Comparison of ENCODE assay signal across 17 cellular contexts in genomic region chr7:101185258-101185839, GRCh38. TPM values are rescaled to one million over a fixed set of nuclear protein-coding genes. Genes with fewer than 3 reads are reported as not detected.
DNase-seq lines count a peak whose midpoint lies in the region; ATAC-seq and TF ChIP-seq lines count a peak whose summit lies in the region.
"Had no signal": no experiment of that assay in that cellular context is flagged by ENCODE, and none has a peak within 500 bp of the region (broad histone marks: within the 10 kb centered on the region; RNA-seq: fewer than 3 reads in every experiment).

No MANE protein-coding gene starts in this region.

- TF ChIP-seq CTCF in hepatocyte (IDR thresholded peaks at IDR 0.05; ENCODE audit: poor library complexity) (no peak), OCI-LY7 (conservative IDR thresholded peaks at IDR 0.05; ENCODE audit: low read length) (no peak)

- WGBS in hepatocyte (ENCODE audit: low lambda C conversion rate, missing lambda C conversion rate): 57% methylated on average over 5 of the region's 5 CpGs

- H3K79me2 ChIP-seq in hepatocyte (no peaks in the 10 kb centered on the region), OCI-LY7 (ENCODE audit: insufficient read depth, low read depth, low read length) (no peaks in the 10 kb centered on the region)

- H3K27me3 ChIP-seq in hepatocyte: peaks cover 18% of the 10 kb centered on the region

- H3K27ac ChIP-seq in hepatocyte: no peak overlapping the region
- H3K27ac ChIP-seq in OCI-LY7 (ENCODE audit: low read depth, low read length, poor library complexity, severe bottlenecking): no peak overlapping the region
- H3K27ac ChIP-seq: body of pancreas, lower lobe of right lung, neutrophil, tibial nerve had no signal

- no peaks in the 10 kb centered on the region for H3K9me2 ChIP-seq in hepatocyte (replicated peaks; ENCODE audit: insufficient read depth)
- no peaks in the 10 kb centered on the region for H3K9me2 ChIP-seq in OCI-LY7 (ENCODE audit: insufficient read depth, low read length)

- H3K4me2 ChIP-seq in hepatocyte (no peak overlapping the region), OCI-LY7 (ENCODE audit: low read length) (no peak overlapping the region)

- intact Hi-C loops in OCI-LY7 (cut with micrococcal nuclease; ENCODE audit: unreplicated experiment): no loop called here

- no TSS peak for BruUV-seq in OCI-LY7 (replicated peaks; lab: Mats Ljungman, UMichigan)

- H3K9me3 ChIP-seq in hepatocyte (ENCODE audit: low read depth) (no peaks in the 10 kb centered on the region), OCI-LY7 (ENCODE audit: low read length) (no peaks in the 10 kb centered on the region)
- H3K9me3 ChIP-seq: body of pancreas, lower lobe of right lung, neutrophil, tibial nerve had no signal

- H3K36me3 ChIP-seq in hepatocyte (replicated peaks; ENCODE audit: insufficient read depth, low read depth) (no peaks in the 10 kb centered on the region), OCI-LY7 (ENCODE audit: insufficient read depth, low read length) (no peaks in the 10 kb centered on the region)
- H3K36me3 ChIP-seq: lower lobe of right lung, neutrophil, tibial nerve had no signal

- POLR2A ChIA-PET in OCI-LY7 (lab: Charles Lee): interaction anchor here (1.7 kb wide), 1 partner anchor 11 kb away, joined by 6 read pairs; no protein-coding TSS in a partner anchor

- no peak overlapping the region for H2AFZ ChIP-seq in hepatocyte
- no peak overlapping the region for H2AFZ ChIP-seq in OCI-LY7 (ENCODE audit: low read length)

- H3K4me3 ChIP-seq in hepatocyte (no peak overlapping the region), OCI-LY7 (ENCODE audit: low read depth, low read length, poor library complexity, severe bottlenecking) (no peak overlapping the region)
- H3K4me3 ChIP-seq: body of pancreas, lower lobe of right lung, tibial nerve had no signal

- DNase-seq in AG08395 (ENCODE audit: low spot score) (peak; percentile 54), RKO (ENCODE audit: low spot score) (peak; percentile 66), hepatocyte (ENCODE audit: low spot score) (peak; percentile 32), OCI-LY7 (ENCODE audit: low spot score) (no peak)
- DNase-seq: activated CD4-positive, alpha-beta T cell treated with anti-CD3 and anti-CD28 coated beads, Interleukin-2, amount 10 ng/mL, durations not matched to agents 24 days and 14 days; body of pancreas; DMS53; effector memory CD4-positive, alpha-beta T cell; KBM-7; lower lobe of right lung; NCI-H2029; NK-92 treated with Interleukin-12 subunit alpha and Interleukin-12 subunit beta, amount 100 ng/mL, for 24 hours had no signal

- CTCF ChIA-PET in OCI-LY7 (lab: Charles Lee; ENCODE audit: unreplicated experiment): no interaction called here

- H3K4me1 ChIP-seq in hepatocyte (ENCODE audit: insufficient read depth) (no peaks in the 10 kb centered on the region), OCI-LY7 (ENCODE audit: insufficient read depth, low read length, poor library complexity, severe bottlenecking) (peaks cover 8% of the 10 kb centered on the region)

- H4K20me1 ChIP-seq in hepatocyte (ENCODE audit: insufficient read depth, poor library complexity, severe bottlenecking) (no peaks in the 10 kb centered on the region), OCI-LY7 (ENCODE audit: insufficient read depth, low read length) (no peaks in the 10 kb centered on the region)

- ATAC-seq in HG03097 (IDR thresholded peaks at IDR 0.05; ENCODE audit: low FRiP score, unreplicated experiment) (no peak), GM18511 (IDR thresholded peaks at IDR 0.05; ENCODE audit: unreplicated experiment) (no peak)
- ATAC-seq: body of pancreas, lower lobe of right lung had no signal

RNA-seq across cellular contexts. Expression of gene NAT16, which starts 5.3 kb away (rescaled TPM):
- total RNA-seq in hepatocyte (not detected in 2 replicates), OCI-LY7 (2022) (not detected in 2 replicates)
- not detected in 2 replicates for polyA plus RNA-seq in hepatocyte
- 0.22 TPM in 1 of 2 replicates, not detected in the other for total RNA-seq in OCI-LY7 (2014; rRNA removed; shearing (Covaris generic))
- total RNA-seq: activated CD4-positive, alpha-beta T cell treated with anti-CD3 and anti-CD28 coated beads, Interleukin-2, amount 10 ng/mL, durations not matched to agents 24 days and 14 days; lower lobe of right lung; tibial nerve had no signal

RNA-seq across cellular contexts. Expression of gene MOGAT3, which starts 15.5 kb away (rescaled TPM):
- total RNA-seq in hepatocyte: 6.3 and 8.4 TPM in 2 replicates
- polyA plus RNA-seq in hepatocyte: 10.5 and 14.0 TPM in 2 replicates
- not detected in 2 replicates for total RNA-seq in OCI-LY7 (2014; rRNA removed; shearing (Covaris generic))
- not detected in 2 replicates for total RNA-seq in OCI-LY7 (2022)
- total RNA-seq: activated CD4-positive, alpha-beta T cell treated with anti-CD3 and anti-CD28 coated beads, Interleukin-2, amount 10 ng/mL, durations not matched to agents 24 days and 14 days; body of pancreas; lower lobe of right lung; tibial nerve had no signal
- polyA plus RNA-seq: AG04450 had no signal

RNA-seq across cellular contexts. Expression of gene VGF, which starts 20.0 kb away (rescaled TPM):
- 0.30 and 0.32 TPM in 2 replicates for total RNA-seq in hepatocyte
- 0.19 and 0.80 TPM in 2 replicates for polyA plus RNA-seq in hepatocyte
- not detected in 2 replicates for total RNA-seq in OCI-LY7 (2014; rRNA removed; shearing (Covaris generic))
- total RNA-seq in OCI-LY7 (2022): 1.5 TPM in 2 replicates

RNA-seq across cellular contexts. Expression of gene AP1S1, which starts 31.1 kb away (rescaled TPM):
- total RNA-seq in hepatocyte (85.8 and 118 TPM in 2 replicates), OCI-LY7 (2022) (58.3 and 67.3 TPM in 2 replicates)
- 31.1 and 32.0 TPM in 2 replicates for polyA plus RNA-seq in hepatocyte
- total RNA-seq in OCI-LY7 (2014; rRNA removed; shearing (Covaris generic)): 57.9 and 88.0 TPM in 2 replicates

RNA-seq across cellular contexts. Expression of gene PLOD3, which starts 32.0 kb away (rescaled TPM):
- total RNA-seq in hepatocyte (29.5 and 37.6 TPM in 2 replicates), OCI-LY7 (2022) (25.0 and 30.5 TPM in 2 replicates)
- 127 and 129 TPM in 2 replicates for polyA plus RNA-seq in hepatocyte
- total RNA-seq in OCI-LY7 (2014; rRNA removed; shearing (Covaris generic)): 9.2 and 12.1 TPM in 2 replicates
